8 cellular contexts compared by ENCODE assay signal in the genomic region with DNA sequence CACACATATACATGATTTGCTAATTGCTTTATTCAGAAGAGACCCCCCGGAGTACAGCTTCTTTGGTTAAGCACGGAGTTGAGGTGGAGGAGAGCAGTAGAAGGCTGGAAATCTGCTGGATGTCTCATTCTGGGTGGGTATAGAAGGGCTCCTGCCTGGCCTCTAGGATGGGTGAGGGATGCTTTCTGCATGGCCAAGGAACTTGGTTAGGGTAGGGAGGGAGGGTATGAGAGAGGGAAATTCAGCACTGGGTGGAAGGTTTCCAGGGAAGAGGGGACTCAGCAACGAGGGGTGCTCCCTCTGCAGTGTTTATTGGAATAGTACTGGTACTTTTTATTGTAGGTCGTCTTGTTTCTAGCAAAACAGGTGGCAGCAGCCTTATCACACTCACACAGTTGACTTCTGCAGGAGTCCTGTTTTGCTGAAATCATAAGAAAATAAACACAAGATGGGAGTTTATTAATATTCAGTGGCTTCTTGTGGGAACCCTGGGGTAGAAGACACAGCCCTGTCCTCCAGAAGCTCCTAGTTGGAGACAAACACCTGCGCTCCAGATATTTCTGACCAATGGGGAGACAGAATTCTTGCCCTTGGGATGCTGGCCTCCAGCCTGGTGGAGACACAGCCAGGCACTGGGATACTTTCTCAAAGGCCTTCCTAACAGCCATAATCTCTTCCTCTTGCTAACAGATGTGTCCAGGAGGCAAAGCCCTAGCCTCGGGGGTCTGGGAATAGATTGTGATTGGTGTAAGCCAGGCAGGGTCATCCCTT. TPM values are rescaled to one million over a fixed set of nuclear protein-coding genes. Genes with fewer than 3 reads are reported as not detected.
"Had no signal": no experiment of that assay in that cellular context is flagged by ENCODE, and none has a peak within 500 bp of the region (broad histone marks: within the 10 kb centered on the region; RNA-seq: fewer than 3 reads in every experiment).

No MANE protein-coding gene starts in this region.

- H3K4me3 ChIP-seq: body of pancreas, gastroesophageal sphincter had no signal

- H3K27ac ChIP-seq: epithelial cell of prostate, gastroesophageal sphincter, tibial nerve had no signal

- H3K36me3 ChIP-seq: gastroesophageal sphincter, tibial nerve had no signal

- H3K27me3 ChIP-seq: body of pancreas, tibial nerve had no signal

- DNase-seq: activated CD8-positive, alpha-beta memory T cell treated with anti-CD3 and anti-CD28 coated beads for 24 hours; occipital lobe had no signal

- H3K9me3 ChIP-seq: body of pancreas, gastroesophageal sphincter, tibial nerve had no signal

RNA-seq across cellular contexts. Expression of a gene that starts 3.8 kb away (rescaled TPM):
- total RNA-seq: occipital lobe, SK-MEL-5 had no signal

RNA-seq across cellular contexts. Expression of a gene that starts 52.2 kb away (rescaled TPM):
- total RNA-seq: body of pancreas, gastroesophageal sphincter, occipital lobe, SK-MEL-5, subcutaneous adipose tissue, tibial nerve had no signal
